In the genomic region with DNA sequence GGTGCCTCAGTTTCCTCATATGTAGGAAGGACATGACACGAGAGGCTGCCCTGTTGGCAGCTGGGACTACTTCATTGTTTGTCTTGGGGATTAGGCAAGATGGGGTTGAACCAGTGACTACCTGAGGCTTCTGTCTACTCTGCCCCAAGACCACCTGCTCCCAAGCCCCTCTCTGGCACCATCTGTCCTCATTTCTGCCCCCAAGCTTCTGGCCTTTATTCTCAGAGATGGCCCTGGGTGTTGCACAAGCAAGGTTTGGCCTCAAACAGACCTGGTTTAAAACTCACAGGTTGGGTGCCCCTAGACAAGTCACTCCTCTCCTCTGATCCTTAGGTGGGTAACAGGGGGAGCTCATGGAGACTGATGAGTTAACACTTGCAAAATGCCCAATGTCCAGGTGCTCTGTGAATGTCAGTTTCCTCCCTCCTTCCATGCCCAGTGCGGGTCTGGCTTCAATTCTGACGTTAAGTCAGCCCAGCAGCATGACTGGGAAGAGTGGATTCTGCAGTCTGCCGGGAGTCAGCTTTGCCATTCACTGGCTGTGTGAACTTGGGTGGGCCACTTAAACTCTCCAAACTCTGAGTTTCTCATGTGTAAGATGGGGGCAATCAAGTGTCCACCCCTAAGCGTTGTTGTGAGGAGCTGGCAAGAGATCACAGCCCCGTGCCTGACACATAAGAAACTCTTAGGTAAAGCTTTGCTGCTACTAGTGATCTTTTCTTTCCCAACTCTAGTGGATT, we compare ENCODE assay signal across 16 cellular contexts.
DNase-seq lines count a peak whose midpoint lies in the region; ATAC-seq and TF ChIP-seq lines count a peak whose summit lies in the region.
"Had no signal": no experiment of that assay in that cellular context is flagged by ENCODE, and none has a peak within 500 bp of the region (broad histone marks: within the 10 kb centered on the region; RNA-seq: fewer than 3 reads in every experiment).

No MANE protein-coding gene starts in this region.

- TF ChIP-seq CTCF in right atrium auricular region (IDR thresholded peaks at IDR 0.05) (no peak), RWPE2 (IDR thresholded peaks at IDR 0.05; ENCODE audit: poor library complexity, severe bottlenecking) (no peak)

- ATAC-seq in left ventricle myocardium superior (no peak), RWPE2 (ENCODE audit: low read depth) (no peak)
- ATAC-seq: GM23338, HCT116 had no signal

- no peak overlapping the region for H3K23ac ChIP-seq in neuronal stem cell (ENCODE audit: low read depth, low read length, poor library complexity)

- H4K8ac ChIP-seq in neuronal stem cell (ENCODE audit: low read depth, low read length) = no peak overlapping the region

- no peak overlapping the region for H3K4me3 ChIP-seq in right atrium auricular region
- no peak overlapping the region for H3K4me3 ChIP-seq in RWPE2 (ENCODE audit: severe bottlenecking)
- no peak overlapping the region for H3K4me3 ChIP-seq in neuronal stem cell (ENCODE audit: low read length in 2 of 2)
- H3K4me3 ChIP-seq: GM23338 had no signal

- no peaks in the 10 kb centered on the region for H3K27me3 ChIP-seq in right atrium auricular region
- no peaks in the 10 kb centered on the region for H3K27me3 ChIP-seq in RWPE2 (ENCODE audit: insufficient read depth, poor library complexity, severe bottlenecking)
- no peaks in the 10 kb centered on the region for H3K27me3 ChIP-seq in neuronal stem cell (ENCODE audit: control insufficient read depth in 3 of 3, insufficient read depth in 3 of 3, low read depth in 1 of 3, low read length in 3 of 3)

- H3K36me3 ChIP-seq in right atrium auricular region (no peaks in the 10 kb centered on the region), RWPE2 (ENCODE audit: low read depth) (no peaks in the 10 kb centered on the region), neuronal stem cell (replicated peaks in 1 of 2; ENCODE audit: control insufficient read depth in 2 of 2, insufficient read depth in 2 of 2, low read length in 2 of 2) (no peaks in the 10 kb centered on the region)

- no peak overlapping the region for H2AFZ ChIP-seq in neuronal stem cell (ENCODE audit: low read length)
- H2AFZ ChIP-seq: GM23338 had no signal

- H3K4me2 ChIP-seq in neuronal stem cell (ENCODE audit: insufficient read depth, low read length, poor library complexity, severe bottlenecking) = no peak overlapping the region
- H3K4me2 ChIP-seq: GM23338 had no signal

- H3K18ac ChIP-seq in neuronal stem cell (ENCODE audit: low read length) = no peak overlapping the region

- H3K9me3 ChIP-seq in right atrium auricular region (peaks cover 0 to 15% of the 10 kb centered on the region in 2 donors), RWPE2 (ENCODE audit: severe bottlenecking) (no peaks in the 10 kb centered on the region), neuronal stem cell (replicated peaks in 1 of 2; ENCODE audit: control insufficient read depth in 2 of 2, insufficient read depth in 1 of 2, low read depth in 1 of 2, low read length in 2 of 2) (peaks cover 0 to 2% of the 10 kb centered on the region in 2 donors)

- peak overlapping the region; percentile 22 for H2BK15ac ChIP-seq in neuronal stem cell (ENCODE audit: low read length)

- intact Hi-C loops in left ventricle myocardium superior (cut with micrococcal nuclease) = no loop called here

- no peaks in the 10 kb centered on the region for H3K79me1 ChIP-seq in neuronal stem cell (ENCODE audit: low read depth, low read length)

- H3K9ac ChIP-seq in neuronal stem cell (ENCODE audit: low read depth, low read length, poor library complexity) = no peak overlapping the region

- H3K4me1 ChIP-seq in right atrium auricular region (no peaks in the 10 kb centered on the region), RWPE2 (ENCODE audit: insufficient read depth, poor library complexity, severe bottlenecking) (no peaks in the 10 kb centered on the region), neuronal stem cell (ENCODE audit: control insufficient read depth in 2 of 2, insufficient read depth in 1 of 2, low read depth in 1 of 2, low read length in 2 of 2) (peaks cover 0 to 3% of the 10 kb centered on the region in 2 donors)

- WGBS in neuronal stem cell (ENCODE audit: extremely low coverage in 2 of 2, insufficient read length in 2 of 2, insufficient replicate concordance in 1 of 2), 2 donors = no CpG with 5 or more reads among the region's 6 CpGs

- no peak overlapping the region for H2AK5ac ChIP-seq in neuronal stem cell (ENCODE audit: low read depth, low read length)

- H2BK5ac ChIP-seq in neuronal stem cell (ENCODE audit: low read length) = no peak overlapping the region

- H3K27ac ChIP-seq in right atrium auricular region = no peak overlapping the region
- no peak overlapping the region for H3K27ac ChIP-seq in RWPE2 (ENCODE audit: poor library complexity, severe bottlenecking)
- H3K27ac ChIP-seq in neuronal stem cell (replicated peaks; ENCODE audit: low read length) = no peak overlapping the region

- H4K91ac ChIP-seq in neuronal stem cell (ENCODE audit: low read depth, low read length, poor library complexity) = no peak overlapping the region

- peak; percentile 34 for DNase-seq in right atrium auricular region (ENCODE audit: low spot score)
- no peak for DNase-seq in left ventricle myocardium superior
- DNase-seq in RWPE2 (ENCODE audit: low spot score) = peak; percentile 59
- DNase-seq in neuronal stem cell (ENCODE audit: low spot score) = no peak
- DNase-seq in medulla oblongata (ENCODE audit: extremely low spot score) = no peak
- DNase-seq in NCI-H1694 treated with DMSO at 0.1 percent for 48 hours (lab: John Stamatoyannopoulos, UW) = no peak
- DNase-seq: C1 segment of cervical spinal cord; Calu3; CD4-positive, alpha-beta memory T cell; COR-L47; DMS53; DMS79 treated with DMSO at 0.1 percent for 48 hours; GF-D8; H9 had no signal

- no peak overlapping the region for H3K4ac ChIP-seq in neuronal stem cell (ENCODE audit: low read length)

- H2BK120ac ChIP-seq in neuronal stem cell (ENCODE audit: low read depth, low read length) = no peak overlapping the region

- H3K14ac ChIP-seq in neuronal stem cell (ENCODE audit: low read length) = no peak overlapping the region

- H2BK12ac ChIP-seq in neuronal stem cell (ENCODE audit: low read length) = no peak overlapping the region

Comparison
In these comparisons a context has a peak if more than half of its experiments do, and no peak if none do; other contexts are left out.
1. DNase-seq: peak in right atrium auricular region (single experiment) and RWPE2 (single experiment); none in left ventricle myocardium superior (single experiment), neuronal stem cell (single experiment), medulla oblongata (single experiment) and NCI-H1694 treated with DMSO at 0.1 percent for 48 hours (single experiment).